ENCODE assay signal across 9 cellular contexts in the genomic region with DNA sequence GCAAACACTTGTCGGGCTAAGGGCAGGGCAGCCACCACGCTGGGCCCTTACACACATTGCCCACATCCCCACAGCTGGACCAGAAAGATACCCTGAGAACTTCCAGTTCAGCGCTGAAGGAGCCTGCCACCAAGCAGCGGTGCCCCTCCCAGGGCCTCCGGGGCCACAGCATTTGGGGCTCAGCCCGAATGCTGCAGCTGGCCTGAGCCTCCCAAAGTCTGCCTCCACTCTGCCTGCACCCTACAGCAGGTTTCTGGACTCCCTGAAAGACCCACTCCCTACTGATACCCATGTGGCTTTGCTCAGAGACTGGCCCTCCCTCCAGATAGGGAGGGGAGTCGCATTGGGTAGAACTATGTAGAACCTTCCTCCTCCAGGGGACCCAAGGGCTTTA. TPM values are rescaled to one million over a fixed set of nuclear protein-coding genes. Genes with fewer than 3 reads are reported as not detected.
A peak's percentile ranks its signal among the peaks of the same experiment; 100 is the strongest.
DNase-seq lines count a peak whose midpoint lies in the region; ATAC-seq, FAIRE-seq and TF ChIP-seq lines count a peak whose summit lies in the region.
"Had no signal": no experiment of that assay in that cellular context is flagged by ENCODE, and none has a peak within 500 bp of the region (broad histone marks: within the 10 kb centered on the region; RNA-seq: fewer than 3 reads in every experiment).

No MANE protein-coding gene starts in this region.

- intact Hi-C loops in spleen (cut with DNase I; ENCODE audit: low total_unique reads) = no loop called here

- peak overlapping the region; percentile 90 for H3K9ac ChIP-seq in SK-N-MC (ENCODE audit: insufficient read length)

- FAIRE-seq in HTR-8/SVneo (lab: Jason Lieb, UNC) = no peak

- H3K9me3 Mint-ChIP-seq in T-helper 1 cell treated with Interleukin-12 subunit alpha and Interleukin-12 subunit beta and Interleukin-4 antibody, amounts not matched to agents 30 μg/mL and 1 μg/mL, for 36 hours = no peaks in the 10 kb centered on the region

- no peak for ATAC-seq in HG02852 (IDR thresholded peaks at IDR 0.05; ENCODE audit: unreplicated experiment)

- 53 to 80% (median 78%) methylated on average over 4 to 7 of the region's 7 CpGs for WGBS in spleen, 5 donors

- peak overlapping the region; percentile 83 for H3K27ac ChIP-seq in SK-N-MC
- H3K27ac ChIP-seq in spleen = peak overlapping the region in 5 of 8 donors; percentile 85 to 95 (median 91)

- H3K4me3 Mint-ChIP-seq in T-helper 1 cell treated with Interleukin-12 subunit alpha and Interleukin-12 subunit beta and Interleukin-4 antibody, amounts not matched to agents 30 μg/mL and 1 μg/mL, for 36 hours = peak overlapping the region; percentile 91

- peak overlapping the region; percentile 94 for H3K27ac Mint-ChIP-seq in T-helper 1 cell treated with Interleukin-12 subunit alpha and Interleukin-12 subunit beta and Interleukin-4 antibody, amounts not matched to agents 30 μg/mL and 1 μg/mL, for 36 hours

- H3K9me3 ChIP-seq in SK-N-MC (ENCODE audit: low read depth, low read length) (no peaks in the 10 kb centered on the region), spleen (no peaks in the 10 kb centered on the region)

- peaks cover 3% of the 10 kb centered on the region for H3K36me3 Mint-ChIP-seq in T-helper 1 cell treated with Interleukin-12 subunit alpha and Interleukin-12 subunit beta and Interleukin-4 antibody, amounts not matched to agents 30 μg/mL and 1 μg/mL, for 36 hours (ENCODE audit: low read depth)

- no peak for TF ChIP-seq CTCF in spleen (IDR thresholded peaks at IDR 0.05 in 8 of 11, conservative IDR thresholded peaks at IDR 0.05 in 3 of 11)

- DNase-seq in T-helper 1 cell = no peak
- DNase-seq in SK-N-MC (ENCODE audit: low read depth, low spot score) = no peak
- DNase-seq in erythroblast (lab: John Stamatoyannopoulos, UW) = peak; percentile 40 to 58
- peak; percentile 61 for DNase-seq in spleen
- DNase-seq in NCI-H510A (lab: John Stamatoyannopoulos, UW) = no peak
- no peak for DNase-seq in HTR-8/SVneo (ENCODE audit: insufficient read length, low spot score)
- DNase-seq: 8988T had no signal

- H3K27me3 ChIP-seq in spleen (replicated peaks in 1 of 7) = no peaks in the 10 kb centered on the region

- no peak for TF ChIP-seq POLR2A in erythroblast (IDR thresholded peaks at IDR 0.05; ENCODE audit: low read length)
- no peak for TF ChIP-seq POLR2A in spleen (IDR thresholded peaks at IDR 0.05)

- H3K27me3 Mint-ChIP-seq in T-helper 1 cell treated with Interleukin-12 subunit alpha and Interleukin-12 subunit beta and Interleukin-4 antibody, amounts not matched to agents 30 μg/mL and 1 μg/mL, for 36 hours (ENCODE audit: low read depth) = no peaks in the 10 kb centered on the region

- no peaks in the 10 kb centered on the region for H3K36me3 ChIP-seq in SK-N-MC (ENCODE audit: insufficient read depth, low read length)
- peaks cover 0 to 8% (median 0%) of the 10 kb centered on the region in 6 donors for H3K36me3 ChIP-seq in spleen

- H3K4me3 ChIP-seq in SK-N-MC (peak overlapping the region; percentile 98), spleen (peak overlapping the region in 3 of 8 donors; percentile 74 to 93 (median 92))

- H3K4me1 Mint-ChIP-seq in T-helper 1 cell treated with Interleukin-12 subunit alpha and Interleukin-12 subunit beta and Interleukin-4 antibody, amounts not matched to agents 30 μg/mL and 1 μg/mL, for 36 hours (ENCODE audit: low read depth) = peaks cover 19% of the 10 kb centered on the region

- peaks cover 17 to 67% (median 44%) of the 10 kb centered on the region in 6 donors for H3K4me1 ChIP-seq in spleen

RNA-seq across cellular contexts. Expression of gene MCRIP1, which starts 1.5 kb away (rescaled TPM):
- 10 to 100 TPM; 47.5 to 71.3 (median 52.6) TPM for total RNA-seq in spleen
- polyA plus RNA-seq in spleen = 100 to 1,000 TPM in 2 of 3 donors, 10 to 100 TPM in 1; 75.9 to 182 (median 111) TPM

RNA-seq across cellular contexts. Expression of gene PPP1R27, which starts 3.3 kb away (rescaled TPM):
- not detected for total RNA-seq in spleen
- polyA plus RNA-seq in spleen = under 1 TPM in 2 of 3 donors, not detected in 1; 0.09 to 0.39 TPM

RNA-seq across cellular contexts. Expression of gene GCGR, which starts 27.6 kb away (rescaled TPM):
- under 1 TPM in 1 of 7 donors, not detected in 6; 0.37 TPM for total RNA-seq in spleen
- polyA plus RNA-seq in spleen = under 1 TPM; 0.06 to 0.15 (median 0.13) TPM

RNA-seq across cellular contexts. Expression of gene P4HB, which starts 28.8 kb away (rescaled TPM):
- total RNA-seq in spleen = 1,000 to 10,000 TPM in 3 of 7 donors, 100 to 1,000 TPM in 4; 561 to 1,208 (median 823) TPM
- 100 to 1,000 TPM; 161 to 366 (median 188) TPM for polyA plus RNA-seq in spleen

RNA-seq across cellular contexts. Expression of gene ARHGDIA, which starts 39.6 kb away (rescaled TPM):
- total RNA-seq in spleen = 100 to 1,000 TPM; 155 to 392 (median 293) TPM
- 100 to 1,000 TPM; 131 to 261 (median 137) TPM for polyA plus RNA-seq in spleen

Comparison
In these comparisons a context has a peak if more than half of its experiments do, and no peak if none do; other contexts are left out.
1. DNase-seq: peak in erythroblast (2 of 2) and spleen (single experiment); none in T-helper 1 cell (0 of 5), SK-N-MC (single experiment), NCI-H510A (single experiment) and HTR-8/SVneo (single experiment).